8 cellular contexts compared by ENCODE assay signal in the genomic region with DNA sequence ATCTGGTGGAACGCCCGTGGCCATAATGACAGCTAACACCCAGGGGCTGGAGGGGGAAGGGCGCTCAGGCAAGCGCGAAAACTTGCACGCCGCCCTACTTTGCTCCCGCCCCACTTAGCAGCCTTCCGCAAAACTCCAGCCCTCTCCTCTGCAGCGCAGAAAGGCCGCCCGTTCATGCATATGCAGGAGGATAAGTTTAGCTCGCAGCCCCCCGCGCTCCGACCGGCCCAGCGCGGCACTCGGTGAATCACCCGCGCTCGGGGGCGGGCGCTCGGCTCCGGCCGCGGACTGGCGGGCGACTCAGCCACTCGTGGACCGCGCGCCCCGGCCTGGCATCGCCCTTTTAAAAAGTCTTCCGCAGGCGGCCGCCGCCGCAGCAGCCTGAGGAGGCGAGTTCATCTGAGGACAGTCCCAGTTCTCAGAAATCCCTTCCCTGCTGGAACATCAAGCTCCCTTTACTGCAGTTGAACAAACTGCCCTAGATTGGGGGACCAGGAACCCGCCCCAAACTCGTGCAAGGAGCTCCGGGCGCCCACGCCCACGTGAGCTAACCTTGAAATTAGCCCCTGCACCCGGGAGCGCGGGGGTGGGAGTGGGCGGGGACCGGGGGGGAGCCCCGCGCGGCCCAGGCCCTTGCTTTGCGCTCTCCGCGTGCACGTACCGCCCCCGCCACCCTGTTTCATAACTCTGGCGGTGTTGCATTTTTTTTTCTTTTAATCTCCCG. TPM values are rescaled to one million over a fixed set of nuclear protein-coding genes. Genes with fewer than 3 reads are reported as not detected.
DNase-seq lines count a peak whose midpoint lies in the region; ATAC-seq and TF ChIP-seq lines count a peak whose summit lies in the region.

No MANE protein-coding gene starts in this region.

- H3K36me3 ChIP-seq in BLaER1 treated with 17β-estradiol and CSF1 and Interleukin-3, amounts not matched to agents 10 nM and 100 nM = no peaks in the 10 kb centered on the region
- H3K36me3 ChIP-seq in right lobe of liver = no peaks in the 10 kb centered on the region

- intact Hi-C loops in right lobe of liver (cut with DNase I) = no loop called here

- peak overlapping the region; percentile 79 to 97 (median 93) for H3K4me2 ChIP-seq in BLaER1 treated with 17β-estradiol and CSF1 and Interleukin-3, amounts not matched to agents 10 nM and 100 nM

- H3K4me3 ChIP-seq in BLaER1 treated with 17β-estradiol and CSF1 and Interleukin-3, amounts not matched to agents 10 nM and 100 nM = peak overlapping the region; percentile 49 to 71 (median 60)
- peak overlapping the region; percentile 41 to 66 (median 50) for H3K4me3 ChIP-seq in right lobe of liver

- H4K20me1 ChIP-seq in BLaER1 treated with 17β-estradiol and CSF1 and Interleukin-3, amounts not matched to agents 10 nM and 100 nM = no peaks in the 10 kb centered on the region

- DNase-seq in NCI-H748 (lab: John Stamatoyannopoulos, UW; ENCODE audit: unreplicated experiment) (peak; percentile 95), dermis blood vessel endothelial cell (peak; percentile 96), right lobe of liver (peak; percentile 93 to 97 (median 97))
- peak; percentile 71 to 79 for DNase-seq in activated CD4-positive, alpha-beta T cell treated with anti-CD3 and anti-CD28 coated beads, Interleukin-2, amount 50 U/mL, for 24 hours (ENCODE audit: low read depth in 1 of 2, low spot score in 1 of 2)
- peak; percentile 85 for DNase-seq in stimulated activated CD4-positive, alpha-beta T cell treated with anti-CD3 and anti-CD28 coated beads, Interleukin-4, amount 100 ng/mL, for 24 hours

- no peaks in the 10 kb centered on the region for H3K27me3 ChIP-seq in BLaER1 treated with 17β-estradiol and CSF1 and Interleukin-3, amounts not matched to agents 10 nM and 100 nM
- no peaks in the 10 kb centered on the region for H3K27me3 ChIP-seq in right lobe of liver

- H3K4me1 ChIP-seq in BLaER1 treated with 17β-estradiol and CSF1 and Interleukin-3, amounts not matched to agents 10 nM and 100 nM = peaks cover 46 to 75% (median 54%) of the 10 kb centered on the region in 10 experiments
- peaks cover 0 to 50% (median 14%) of the 10 kb centered on the region in 4 donors for H3K4me1 ChIP-seq in right lobe of liver

- no peaks in the 10 kb centered on the region for H3K9me3 ChIP-seq in BLaER1 treated with 17β-estradiol and CSF1 and Interleukin-3, amounts not matched to agents 10 nM and 100 nM (replicated peaks in 1 of 11)
- no peaks in the 10 kb centered on the region for H3K9me3 ChIP-seq in right lobe of liver

- 0% methylated on average over 6 of the region's 65 CpGs for WGBS in right lobe of liver (ENCODE audit: insufficient coverage, low coverage, low lambda C conversion rate, missing lambda C conversion rate)

- TF ChIP-seq POLR2A in right lobe of liver (IDR thresholded peaks at IDR 0.05) = peak; percentile 96

- no peak for TF ChIP-seq CTCF in right lobe of liver (IDR thresholded peaks at IDR 0.05)

- peak overlapping the region; percentile 92 to 99 (median 96) for H3K9ac ChIP-seq in BLaER1 treated with 17β-estradiol and CSF1 and Interleukin-3, amounts not matched to agents 10 nM and 100 nM

- ATAC-seq in GM19372 (IDR thresholded peaks at IDR 0.05; ENCODE audit: low read depth, unreplicated experiment) (peak; percentile 51), HG03520 (IDR thresholded peaks at IDR 0.05; ENCODE audit: unreplicated experiment) (peak; percentile 43), right lobe of liver (peak; percentile 37 to 58 (median 56))

- peak overlapping the region; percentile 95 to 100 (median 99) for H3K27ac ChIP-seq in BLaER1 treated with 17β-estradiol and CSF1 and Interleukin-3, amounts not matched to agents 10 nM and 100 nM
- peak overlapping the region; percentile 97 to 100 (median 100) for H3K27ac ChIP-seq in right lobe of liver

RNA-seq across cellular contexts. Expression of a gene that starts 4.5 kb away (rescaled TPM):
- total RNA-seq in dermis blood vessel endothelial cell = 31.0 and 38.8 TPM in 2 replicates
- total RNA-seq in right lobe of liver = 10 to 100 TPM in 5 of 6 experiments, 1 to 10 TPM in 1; 8.7 to 74.7 (median 32.3) TPM

Comparison
In these comparisons a context has a peak if more than half of its experiments do, and no peak if none do; other contexts are left out.
1. Peak in every context shown above with its lines: DNase-seq, ATAC-seq, H3K4me3 ChIP-seq and H3K27ac ChIP-seq.